In genomic region chr6:20744911-20745557, GRCh38 we compare ENCODE assay signal across 1 cellular context.
TF ChIP-seq lines count a peak whose summit lies in the region.

No MANE protein-coding gene starts in this region.

TF ChIP-seq in H1, 55 proteins besides CTCF, POLR2A, EP300 and RAD21 (continued from another document):
- TF ChIP-seq USF2 (IDR thresholded peaks at IDR 0.05; ENCODE audit: low read length): no peak
